ENCODE assay signal across 1 cellular context in genomic region chr15:89198196-89198595, GRCh38.
TF ChIP-seq lines count a peak whose summit lies in the region.

No MANE protein-coding gene starts in this region.

TF ChIP-seq in IMR-90, 13 proteins besides CTCF, POLR2A, EP300 and RAD21:
- no peak for TF ChIP-seq SMC3 (IDR thresholded peaks at IDR 0.05; ENCODE audit: low read depth, low read length)
- no peak for TF ChIP-seq MAZ (IDR thresholded peaks at IDR 0.05; ENCODE audit: borderline replicate concordance, low read depth, low read length)
- no peak for TF ChIP-seq MXI1 (IDR thresholded peaks at IDR 0.05; ENCODE audit: borderline replicate concordance, low read depth, low read length)
- TF ChIP-seq RCOR1 (IDR thresholded peaks at IDR 0.05; ENCODE audit: insufficient replicate concordance, low read length): no peak
